ENCODE assay signal across 14 cellular contexts in the genomic region with DNA sequence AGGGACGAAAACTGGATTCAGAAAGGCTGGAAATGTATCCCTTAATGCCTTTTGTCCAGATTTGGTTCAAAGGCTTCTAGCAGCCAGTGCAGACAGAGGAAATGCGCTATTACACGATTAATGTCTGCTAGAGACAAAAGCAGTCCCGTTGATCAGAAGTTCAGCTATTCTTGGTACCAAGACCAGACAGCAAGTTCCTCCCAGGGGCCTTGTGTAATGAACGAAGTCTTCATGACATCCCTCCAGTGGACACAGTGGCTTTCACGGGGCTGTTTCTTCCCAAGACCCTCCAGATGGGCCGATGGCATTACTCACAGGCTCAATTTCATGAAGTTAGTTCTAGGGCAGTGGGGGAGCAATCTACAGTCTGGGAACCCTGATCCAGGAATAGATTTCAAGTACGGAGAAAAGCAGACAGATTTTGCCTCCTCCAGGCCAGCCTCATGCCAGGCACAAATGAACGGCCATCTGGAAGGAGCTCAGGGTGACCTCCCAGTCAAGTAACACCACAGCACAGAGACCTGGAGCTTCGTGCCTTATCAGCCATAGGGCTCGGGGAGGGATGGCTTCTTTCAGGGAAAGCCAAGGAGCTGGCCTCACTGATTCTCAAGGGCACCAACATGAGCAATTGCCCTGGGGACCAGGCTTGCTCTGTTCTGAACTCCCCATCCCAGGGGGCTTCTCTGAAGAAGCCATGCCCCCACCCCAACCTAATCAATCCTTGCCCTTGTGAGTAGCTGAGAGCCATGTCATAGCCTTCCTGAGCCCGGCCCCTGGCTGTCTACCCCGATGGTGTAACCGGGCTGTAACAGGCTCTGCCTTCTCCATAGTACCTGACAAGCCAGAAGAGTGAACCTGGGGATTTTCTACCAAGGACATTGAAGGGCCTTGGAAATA.
"Had no signal": no experiment of that assay in that cellular context is flagged by ENCODE, and none has a peak within 500 bp of the region (broad histone marks: within the 10 kb centered on the region; RNA-seq: fewer than 3 reads in every experiment).

No MANE protein-coding gene starts in this region.

- H3K4me3 Mint-ChIP-seq: activated B cell treated with CpG ODN at 0.5 μM for 24 hours; activated naive CD8-positive, alpha-beta T cell; memory B cell; naive thymus-derived CD4-positive, alpha-beta T cell; stimulated activated naive B cell treated with anti-CD40 and anti-IgM and Interleukin-4, amounts not matched to agents 10 μg/mL and 1 μg/mL and 100 μg/mL, for 72 hours; T-cell had no signal

- H3K27ac Mint-ChIP-seq: activated B cell treated with CpG ODN at 0.5 μM for 24 hours; activated naive CD8-positive, alpha-beta T cell; memory B cell; stimulated activated naive B cell treated with anti-CD40 and anti-IgM and Interleukin-4, amounts not matched to agents 10 μg/mL and 1 μg/mL and 100 μg/mL, for 72 hours; T-cell had no signal

- ATAC-seq: left ventricle myocardium superior; naive thymus-derived CD4-positive, alpha-beta T cell; stimulated activated naive B cell treated with anti-CD40 and anti-IgM and Interleukin-4, amounts not matched to agents 10 μg/mL and 1 μg/mL and 100 μg/mL, for 72 hours; T-cell had no signal

- H3K27ac ChIP-seq: heart left ventricle, right lobe of liver, tibial artery had no signal

- H3K9me3 ChIP-seq: heart left ventricle, right lobe of liver, tibial artery had no signal

- H3K9me3 Mint-ChIP-seq: activated B cell treated with CpG ODN at 0.5 μM for 24 hours; memory B cell; naive thymus-derived CD4-positive, alpha-beta T cell; stimulated activated naive B cell treated with anti-CD40 and anti-IgM and Interleukin-4, amounts not matched to agents 10 μg/mL and 1 μg/mL and 100 μg/mL, for 72 hours; T-cell had no signal

- H3K27me3 Mint-ChIP-seq: activated B cell treated with CpG ODN at 0.5 μM for 24 hours; activated naive CD8-positive, alpha-beta T cell; memory B cell; naive thymus-derived CD4-positive, alpha-beta T cell; stimulated activated naive B cell treated with anti-CD40 and anti-IgM and Interleukin-4, amounts not matched to agents 10 μg/mL and 1 μg/mL and 100 μg/mL, for 72 hours; T-cell had no signal

- H3K27me3 ChIP-seq: heart left ventricle, right lobe of liver, tibial artery had no signal

- H3K4me1 Mint-ChIP-seq: activated B cell treated with CpG ODN at 0.5 μM for 24 hours had no signal

- H3K4me3 ChIP-seq: heart left ventricle, right lobe of liver, tibial artery had no signal

- H3K4me1 ChIP-seq: heart left ventricle, tibial artery had no signal

- DNase-seq: activated B cell treated with CpG ODN at 0.5 μM for 24 hours; activated CD4-positive, alpha-beta T cell treated with anti-CD3 and anti-CD28 coated beads for 48 hours; erythroblast; foreskin melanocyte; left ventricle myocardium superior; naive thymus-derived CD4-positive, alpha-beta T cell; SK-N-SH; stimulated activated naive B cell treated with anti-CD40 and anti-IgM and Interleukin-4, amounts not matched to agents 10 μg/mL and 1 μg/mL and 100 μg/mL, for 72 hours; T-cell; tibial artery had no signal
